26 cellular contexts compared by ENCODE assay signal in genomic region chr2:192381082-192381481, GRCh38.
DNase-seq lines count a peak whose midpoint lies in the region; ATAC-seq, FAIRE-seq and TF ChIP-seq lines count a peak whose summit lies in the region.
"Had no signal": no experiment of that assay in that cellular context is flagged by ENCODE, and none has a peak within 500 bp of the region (broad histone marks: within the 10 kb centered on the region; RNA-seq: fewer than 3 reads in every experiment).

No MANE protein-coding gene starts in this region.

- no peak overlapping the region for H2AFZ ChIP-seq in H9 (ENCODE audit: low read length)
- H2AFZ ChIP-seq in astrocyte (ENCODE audit: low read depth, low read length): no peak overlapping the region

- no peak overlapping the region for H4K8ac ChIP-seq in H9 (replicated peaks; ENCODE audit: insufficient read length, low read depth, low read length)

- no peak overlapping the region for H3K23ac ChIP-seq in H9 (ENCODE audit: insufficient read length, low read depth, low read length)

- no peaks in the 10 kb centered on the region for H4K20me1 ChIP-seq in H9 (ENCODE audit: control insufficient read depth, insufficient read depth, insufficient read length)
- no peaks in the 10 kb centered on the region for H4K20me1 ChIP-seq in astrocyte (ENCODE audit: insufficient read depth, low read length)
- H4K20me1 ChIP-seq: BLaER1 treated with 17β-estradiol and CSF1 and Interleukin-3, amounts not matched to agents 10 nM and 100 nM had no signal

- H3K18ac ChIP-seq in H9 (ENCODE audit: insufficient read length, low read depth, low read length): no peak overlapping the region

- WGBS in H9 (ENCODE audit: extremely low coverage, insufficient read length, low lambda C conversion rate): no CpG with 5 or more reads among the region's 1 CpG

- H2BK120ac ChIP-seq in H9 (ENCODE audit: low read depth, low read length, poor library complexity, severe bottlenecking): no peak overlapping the region

- no peak overlapping the region for H4K91ac ChIP-seq in H9 (ENCODE audit: insufficient read length, low read depth, low read length)

- no peaks in the 10 kb centered on the region for H3K4me1 ChIP-seq in H9 (ENCODE audit: insufficient read depth, low read length)
- peaks cover 10% of the 10 kb centered on the region; the same call in 1 of the 2 replicates for H3K4me1 ChIP-seq in HUES6 (ENCODE audit: control insufficient read depth, insufficient read depth, low read length)
- no peaks in the 10 kb centered on the region for H3K4me1 ChIP-seq in astrocyte (ENCODE audit: insufficient read depth, low read length)
- H3K4me1 ChIP-seq: A549; BLaER1 treated with 17β-estradiol and CSF1 and Interleukin-3, amounts not matched to agents 10 nM and 100 nM had no signal

- H3K4me1 Mint-ChIP-seq in H9 (peaks cover 8 to 9% of the 10 kb centered on the region in 2 experiments), astrocyte (ENCODE audit: low read depth, unreplicated experiment) (no peaks in the 10 kb centered on the region), mesothelial cell of epicardium (peaks cover 43% of the 10 kb centered on the region)
- H3K4me1 Mint-ChIP-seq: CD14-positive monocyte; CD8-positive, alpha-beta memory T cell had no signal

- no peak overlapping the region for H3K14ac ChIP-seq in H9 (ENCODE audit: insufficient read depth, low read length)

- no peak for TF ChIP-seq CTCF in H9 (conservative IDR thresholded peaks at IDR 0.05)
- no peak for TF ChIP-seq CTCF in astrocyte (IDR thresholded peaks at IDR 0.05; ENCODE audit: insufficient read depth, low read depth, low read length)
- TF ChIP-seq CTCF in mesothelial cell of epicardium (IDR thresholded peaks at IDR 0.05; ENCODE audit: unreplicated experiment): no peak

- no peak overlapping the region for H3K4ac ChIP-seq in H9 (ENCODE audit: low read depth, low read length)

- H4K5ac ChIP-seq in H9 (ENCODE audit: insufficient read length, low read depth, low read length): no peak overlapping the region

- H2BK20ac ChIP-seq in H9 (ENCODE audit: low read depth, low read length, poor library complexity, severe bottlenecking): no peak overlapping the region

- no peaks in the 10 kb centered on the region for H3K79me1 ChIP-seq in H9 (ENCODE audit: insufficient read depth, low read depth, low read length, poor library complexity, severe bottlenecking)

- peaks cover 7 to 11% of the 10 kb centered on the region in 2 experiments; a peak in 4 of 5 replicates for H3K9me3 Mint-ChIP-seq in H9
- H3K9me3 Mint-ChIP-seq in astrocyte (ENCODE audit: unreplicated experiment): peaks cover 11% of the 10 kb centered on the region
- peaks cover 27% of the 10 kb centered on the region for H3K9me3 Mint-ChIP-seq in mesothelial cell of epicardium
- H3K9me3 Mint-ChIP-seq: CD4-positive, alpha-beta T cell had no signal

- no peaks in the 10 kb centered on the region for H3K36me3 ChIP-seq in HUES6 (ENCODE audit: control insufficient read depth, insufficient read depth, low read length)
- H3K36me3 ChIP-seq in astrocyte (ENCODE audit: insufficient read depth, low read length): no peaks in the 10 kb centered on the region
- H3K36me3 ChIP-seq: BE2C; BLaER1 treated with 17β-estradiol and CSF1 and Interleukin-3, amounts not matched to agents 10 nM and 100 nM had no signal

- no peaks in the 10 kb centered on the region for H3K27me3 ChIP-seq in H9 (ENCODE audit: insufficient read depth, low read length)
- no peaks in the 10 kb centered on the region for H3K27me3 ChIP-seq in HUES6 (ENCODE audit: control insufficient read depth, insufficient read depth, low read length)
- no peaks in the 10 kb centered on the region for H3K27me3 ChIP-seq in astrocyte (ENCODE audit: insufficient read depth, low read length)
- H3K27me3 ChIP-seq: BE2C; BLaER1 treated with 17β-estradiol and CSF1 and Interleukin-3, amounts not matched to agents 10 nM and 100 nM had no signal

- H3K36me3 Mint-ChIP-seq in H9 (ENCODE audit: insufficient read depth in 1 of 3, low read depth in 3 of 3) (peaks cover 0 to 3% (median 0%) of the 10 kb centered on the region in 3 experiments; a peak in 1 of 7 replicates), astrocyte (ENCODE audit: low read depth, unreplicated experiment) (no peaks in the 10 kb centered on the region), mesothelial cell of epicardium (peaks cover 14% of the 10 kb centered on the region)
- H3K36me3 Mint-ChIP-seq: CD14-positive monocyte; CD8-positive, alpha-beta memory T cell had no signal

- FAIRE-seq in astrocyte (lab: Jason Lieb, UNC): no peak
- FAIRE-seq: A549, D721Med, GM12891, GM18507 had no signal

- no peak for ATAC-seq in GM18909 (IDR thresholded peaks at IDR 0.05; ENCODE audit: poor library complexity, unreplicated experiment)
- ATAC-seq: A549, HCT116 had no signal

- H2BK12ac ChIP-seq in H9 (ENCODE audit: insufficient read length, low read depth, low read length): no peak overlapping the region

- no peaks in the 10 kb centered on the region for H3K79me2 ChIP-seq in H9 (ENCODE audit: insufficient read depth, low read length)
- H3K79me2 ChIP-seq in astrocyte (ENCODE audit: insufficient read depth, low read length): no peaks in the 10 kb centered on the region

- H3K4me3 Mint-ChIP-seq in H9 (no peak overlapping the region), astrocyte (ENCODE audit: unreplicated experiment) (no peak overlapping the region), mesothelial cell of epicardium (no peak overlapping the region)
- H3K4me3 Mint-ChIP-seq: CD14-positive monocyte; CD4-positive, alpha-beta T cell; CD8-positive, alpha-beta memory T cell had no signal

- H2BK15ac ChIP-seq in H9 (ENCODE audit: low read depth, low read length): no peak overlapping the region

- H3K4me3 ChIP-seq in HUES6 (ENCODE audit: low read depth, low read length) (no peak overlapping the region), astrocyte (ENCODE audit: insufficient read depth, low read depth, low read length) (no peak overlapping the region)
- H3K4me3 ChIP-seq: A549; BLaER1 treated with 17β-estradiol and CSF1 and Interleukin-3, amounts not matched to agents 10 nM and 100 nM had no signal

- H3K9me3 ChIP-seq in H9 (ENCODE audit: control insufficient read depth, low read depth, low read length) (no peaks in the 10 kb centered on the region), HUES6 (ENCODE audit: control insufficient read depth, insufficient read depth, low read depth, low read length) (no peaks in the 10 kb centered on the region), astrocyte (ENCODE audit: insufficient read depth, low read depth, low read length) (no peaks in the 10 kb centered on the region)
- H3K9me3 ChIP-seq: A549; BE2C; BLaER1 treated with 17β-estradiol and CSF1 and Interleukin-3, amounts not matched to agents 10 nM and 100 nM had no signal

- no peak overlapping the region for H3K56ac ChIP-seq in H9 (ENCODE audit: insufficient read length, low read depth, low read length)

- H3K27ac Mint-ChIP-seq in H9: peak overlapping the region in 2 of 3 experiments; percentile 68 to 77; a peak in 2 of 7 replicates
- H3K27ac Mint-ChIP-seq in astrocyte (ENCODE audit: unreplicated experiment): no peak overlapping the region
- peak overlapping the region; percentile 52 for H3K27ac Mint-ChIP-seq in mesothelial cell of epicardium
- H3K27ac Mint-ChIP-seq: CD14-positive monocyte; CD4-positive, alpha-beta T cell; CD8-positive, alpha-beta memory T cell had no signal

- H3K27ac ChIP-seq in H9 (ENCODE audit: insufficient read length, low read depth, low read length) (no peak overlapping the region), HUES6 (ENCODE audit: low read depth, low read length) (0 out of 2 replicates have a peak overlapping the region, but pooled peaks have one; percentile 4), astrocyte (ENCODE audit: low read depth, low read length) (no peak overlapping the region)
- H3K27ac ChIP-seq: A549; BLaER1 treated with 17β-estradiol and CSF1 and Interleukin-3, amounts not matched to agents 10 nM and 100 nM had no signal

- no peak overlapping the region for H2BK5ac ChIP-seq in H9 (ENCODE audit: insufficient read length, low read length)

- H3K23me2 ChIP-seq in H9 (ENCODE audit: insufficient read length, low read depth, low read length, poor library complexity, severe bottlenecking): no peaks in the 10 kb centered on the region

- no peak overlapping the region for H3T11ph ChIP-seq in H9 (ENCODE audit: low read length)

- H3K27me3 Mint-ChIP-seq in H9 (ENCODE audit: low read depth) (no peaks in the 10 kb centered on the region), astrocyte (ENCODE audit: low read depth, unreplicated experiment) (no peaks in the 10 kb centered on the region), mesothelial cell of epicardium (ENCODE audit: low read depth) (no peaks in the 10 kb centered on the region)
- H3K27me3 Mint-ChIP-seq: CD4-positive, alpha-beta T cell; CD8-positive, alpha-beta memory T cell had no signal

- H3K4me2 ChIP-seq in H9 (ENCODE audit: insufficient read depth, insufficient read length, low read length) (no peak overlapping the region), astrocyte (ENCODE audit: low read length) (no peak overlapping the region)
- H3K4me2 ChIP-seq: A549; BLaER1 treated with 17β-estradiol and CSF1 and Interleukin-3, amounts not matched to agents 10 nM and 100 nM had no signal

- H2AK5ac ChIP-seq in H9 (ENCODE audit: insufficient read length, low read length): no peak overlapping the region

- H3K9ac ChIP-seq in H9 (ENCODE audit: extremely low read depth, insufficient read length, low read length) (no peak overlapping the region), HUES6 (ENCODE audit: low read length) (no peak overlapping the region), astrocyte (ENCODE audit: low read length) (no peak overlapping the region)
- H3K9ac ChIP-seq: BLaER1 treated with 17β-estradiol and CSF1 and Interleukin-3, amounts not matched to agents 10 nM and 100 nM had no signal

- DNase-seq in H9 (no peak), astrocyte (ENCODE audit: low read depth) (peak; percentile 3), mesothelial cell of epicardium (ENCODE audit: low spot score in 2 of 2, unreplicated experiment in 2 of 2) (no peak)
- DNase-seq in stimulated activated CD4-positive, alpha-beta T cell treated with anti-CD3 and anti-CD28 coated beads, Interleukin-4, amount 100 ng/mL, for 4 hours: no peak
- no peak for DNase-seq in stimulated activated CD4-positive, alpha-beta T cell treated with anti-CD3 and anti-CD28 coated beads, Interleukin-12 subunit alpha, Interleukin-12 subunit beta, amount 100 ng/mL, for 4 hours
- DNase-seq: 8988T; ACHN; AML-193; BE2C; CD4-positive, alpha-beta T cell; CD8-positive, alpha-beta memory T cell; DMS 273 treated with DMSO at 0.1 percent for 48 hours; DMS79; EL; GF-D8; GOT3; H7 had no signal
